In the genomic region with DNA sequence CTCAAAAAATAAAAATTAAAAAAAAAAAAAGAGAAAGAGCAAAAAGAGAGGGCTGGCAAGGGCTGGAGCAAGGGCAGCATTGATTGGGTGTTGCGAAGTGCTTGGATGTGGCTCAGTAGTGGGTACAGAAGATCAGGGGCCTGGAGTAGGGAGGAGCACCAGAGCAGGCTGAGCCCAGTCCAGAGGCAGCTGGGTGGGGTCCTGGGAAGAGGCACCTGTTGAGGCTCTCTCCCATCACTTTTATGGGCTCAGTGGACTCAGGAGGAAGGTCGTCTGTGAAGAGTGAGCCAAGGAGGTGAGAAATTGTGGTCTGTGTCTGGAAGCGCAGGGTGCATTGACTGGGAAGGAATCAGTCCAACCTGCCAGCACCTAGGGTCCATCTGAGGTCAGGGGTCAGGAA, we compare ENCODE assay signal across 30 cellular contexts. TPM values are rescaled to one million over a fixed set of nuclear protein-coding genes. Genes with fewer than 3 reads are reported as not detected.
DNase-seq lines count a peak whose midpoint lies in the region; ATAC-seq and TF ChIP-seq lines count a peak whose summit lies in the region.
"Had no signal": no experiment of that assay in that cellular context is flagged by ENCODE, and none has a peak within 500 bp of the region (broad histone marks: within the 10 kb centered on the region; RNA-seq: fewer than 3 reads in every experiment).

No MANE protein-coding gene starts in this region.

- TF ChIP-seq POLR2A in tibial nerve (IDR thresholded peaks at IDR 0.05): no peak

- no peak for ATAC-seq in stimulated activated naive CD8-positive, alpha-beta T cell treated with anti-CD3 and anti-CD28 coated beads, Interleukin-15, Interleukin-2, amounts not matched to agents 100 U/mL and 50 U/mL, for 24 hours
- ATAC-seq in GM18519 (IDR thresholded peaks at IDR 0.05; ENCODE audit: low FRiP score, unreplicated experiment): no peak
- ATAC-seq: CD8-positive, alpha-beta T cell; effector memory CD8-positive, alpha-beta T cell; gastrocnemius medialis; naive thymus-derived CD8-positive, alpha-beta T cell had no signal

- H3K4me3 Mint-ChIP-seq in stimulated activated naive CD8-positive, alpha-beta T cell treated with anti-CD3 and anti-CD28 coated beads, Interleukin-15, Interleukin-2, amounts not matched to agents 100 ng/mL and 50 ng/mL, for 24 hours: no peak overlapping the region
- H3K4me3 Mint-ChIP-seq: CD8-positive, alpha-beta T cell; effector memory CD8-positive, alpha-beta T cell; IgD-negative memory B cell; naive thymus-derived CD8-positive, alpha-beta T cell had no signal

- TF ChIP-seq EP300 in tibial nerve (IDR thresholded peaks at IDR 0.05): no peak

- no peaks in the 10 kb centered on the region for H3K27me3 Mint-ChIP-seq in stimulated activated naive CD8-positive, alpha-beta T cell treated with anti-CD3 and anti-CD28 coated beads, Interleukin-15, Interleukin-2, amounts not matched to agents 100 ng/mL and 50 ng/mL, for 24 hours
- H3K27me3 Mint-ChIP-seq: effector memory CD8-positive, alpha-beta T cell; IgD-negative memory B cell; naive thymus-derived CD8-positive, alpha-beta T cell had no signal

- no peaks in the 10 kb centered on the region for H3K36me3 ChIP-seq in tibial nerve
- H3K36me3 ChIP-seq: adrenal gland, brain microvascular endothelial cell, gastrocnemius medialis, left ventricle myocardium inferior, ovary, stomach, tibial artery had no signal

- H3K9me3 ChIP-seq in tibial nerve: no peaks in the 10 kb centered on the region
- H3K9me3 ChIP-seq: adrenal gland, gastrocnemius medialis, left ventricle myocardium inferior, ovary, stomach, tibial artery had no signal

- H3K27ac ChIP-seq in RWPE1: peak overlapping the region; percentile 77
- no peak overlapping the region for H3K27ac ChIP-seq in tibial nerve
- H3K27ac ChIP-seq: adrenal gland, coronary artery, gastrocnemius medialis, left ventricle myocardium inferior, ovary, stomach, tibial artery had no signal

- WGBS in tibial nerve, 2 donors: 66 to 80% methylated on average over 3 of the region's 3 CpGs

- peaks cover 30% of the 10 kb centered on the region for H3K4me1 Mint-ChIP-seq in stimulated activated naive CD8-positive, alpha-beta T cell treated with anti-CD3 and anti-CD28 coated beads, Interleukin-15, Interleukin-2, amounts not matched to agents 100 ng/mL and 50 ng/mL, for 24 hours (ENCODE audit: low read depth)

- no peak overlapping the region for H3K4me3 ChIP-seq in tibial nerve
- H3K4me3 ChIP-seq: adrenal gland, coronary artery, gastrocnemius medialis, left ventricle myocardium inferior, ovary, stomach, tibial artery had no signal

- H3K9me3 Mint-ChIP-seq in stimulated activated naive CD8-positive, alpha-beta T cell treated with anti-CD3 and anti-CD28 coated beads, Interleukin-15, Interleukin-2, amounts not matched to agents 100 ng/mL and 50 ng/mL, for 24 hours: peaks cover 4% of the 10 kb centered on the region
- H3K9me3 Mint-ChIP-seq: CD8-positive, alpha-beta T cell; effector memory CD8-positive, alpha-beta T cell; IgD-negative memory B cell; naive thymus-derived CD8-positive, alpha-beta T cell had no signal

- POLR2A ChIA-PET in RWPE1 (lab: Yijun Ruan, JAX; ENCODE audit: low non-redundant PET): interaction anchor here (0.6 kb wide), 1 partner anchor 189 kb away, joined by 3 read pairs; no protein-coding TSS in a partner anchor

- H3K36me3 Mint-ChIP-seq in stimulated activated naive CD8-positive, alpha-beta T cell treated with anti-CD3 and anti-CD28 coated beads, Interleukin-15, Interleukin-2, amounts not matched to agents 100 ng/mL and 50 ng/mL, for 24 hours (ENCODE audit: low read depth): no peaks in the 10 kb centered on the region
- H3K36me3 Mint-ChIP-seq: CD8-positive, alpha-beta T cell; IgD-negative memory B cell; naive thymus-derived CD8-positive, alpha-beta T cell had no signal

- CTCF ChIA-PET in RWPE1 (lab: Yijun Ruan, JAX): no interaction called here

- no peaks in the 10 kb centered on the region for H3K27me3 ChIP-seq in tibial nerve
- H3K27me3 ChIP-seq: adrenal gland, brain microvascular endothelial cell, gastrocnemius medialis, ovary, stomach, tibial artery had no signal

- TF ChIP-seq CTCF in RWPE1 (conservative IDR thresholded peaks at IDR 0.05; ENCODE audit: low read depth): no peak
- TF ChIP-seq CTCF in tibial nerve (IDR thresholded peaks at IDR 0.05): no peak

- H3K27ac Mint-ChIP-seq in stimulated activated naive CD8-positive, alpha-beta T cell treated with anti-CD3 and anti-CD28 coated beads, Interleukin-15, Interleukin-2, amounts not matched to agents 100 ng/mL and 50 ng/mL, for 24 hours: peak overlapping the region; percentile 31
- H3K27ac Mint-ChIP-seq: CD8-positive, alpha-beta T cell had no signal

- no peaks in the 10 kb centered on the region for H3K4me1 ChIP-seq in tibial nerve
- H3K4me1 ChIP-seq: adrenal gland, gastrocnemius medialis, left ventricle myocardium inferior, stomach, tibial artery had no signal

- no peak for DNase-seq in stimulated activated naive CD8-positive, alpha-beta T cell treated with anti-CD3 and anti-CD28 coated beads, Interleukin-15, Interleukin-2, amounts not matched to agents 100 U/mL and 50 U/mL, for 24 hours
- DNase-seq in RWPE1 (ENCODE audit: low spot score) (no peak), germinal center (ENCODE audit: low spot score) (peak; percentile 0), ureter (ENCODE audit: low spot score) (no peak), tibial nerve (ENCODE audit: low spot score in 2 of 2) (no peak), NCI-H2171 (lab: John Stamatoyannopoulos, UW) (no peak)
- DNase-seq: activated CD4-positive, CD25-positive, alpha-beta regulatory T cell treated with anti-CD3 and anti-CD28 coated beads, Interleukin-2, amount 50 U/mL, for 72 hours; adrenal gland; brain microvascular endothelial cell; CD8-positive, alpha-beta T cell; effector memory CD8-positive, alpha-beta T cell; gastrocnemius medialis; hypothalamus; left ventricle myocardium inferior; midbrain; naive thymus-derived CD8-positive, alpha-beta T cell; NCI-H1105; NCI-H2081; NCI-H446; OCI-M1; ovary; SHP77 treated with DMSO at 0.1 percent for 48 hours; stimulated activated CD4-positive, alpha-beta T cell treated with anti-CD3 and anti-CD28 coated beads, Interleukin-4, amount 100 ng/mL, for 1 hour; stomach; SW 1271; tibial artery had no signal

RNA-seq across cellular contexts. Expression of a gene that starts 11.8 kb away (rescaled TPM):
- total RNA-seq in ureter: 116 TPM
- 10 to 100 TPM; 24.7 to 48.9 (median 32.7) TPM for total RNA-seq in tibial nerve

RNA-seq across cellular contexts. Expression of a gene that starts 59.6 kb away (rescaled TPM):
- total RNA-seq in ureter (1,153 TPM), tibial nerve (1,000 to 10,000 TPM in 2 of 4 donors, 100 to 1,000 TPM in 2; 803 to 1,127 (median 967) TPM)
